18 cellular contexts compared by ENCODE assay signal in the genomic region with DNA sequence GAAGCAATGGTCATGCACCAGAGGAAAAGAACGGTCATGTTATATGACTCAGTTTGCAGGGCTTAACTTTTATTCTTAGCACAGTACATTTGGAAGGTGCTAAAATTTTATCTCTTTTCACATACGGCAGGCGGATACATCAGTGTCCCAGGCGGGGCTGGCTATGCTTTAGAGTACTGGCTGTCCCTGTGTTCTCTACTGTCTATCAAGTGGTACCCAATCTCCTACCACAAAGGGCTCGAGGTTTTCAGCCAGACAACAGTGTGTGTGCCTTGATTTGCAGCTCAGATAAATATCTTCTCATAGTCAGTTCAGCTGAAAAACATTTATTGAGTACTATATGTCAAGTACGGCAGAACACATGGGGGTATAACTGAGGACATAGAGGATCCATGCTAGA.
DNase-seq lines count a peak whose midpoint lies in the region; ATAC-seq and TF ChIP-seq lines count a peak whose summit lies in the region.
"Had no signal": no experiment of that assay in that cellular context is flagged by ENCODE, and none has a peak within 500 bp of the region (broad histone marks: within the 10 kb centered on the region; RNA-seq: fewer than 3 reads in every experiment).

No MANE protein-coding gene starts in this region.

- H2BK120ac ChIP-seq in mesenchymal stem cell (ENCODE audit: low read depth, low read length): no peak overlapping the region

- no peak overlapping the region for H3K4ac ChIP-seq in mesenchymal stem cell (ENCODE audit: low read depth in 1 of 2, low read length in 2 of 2)

- no peak overlapping the region for H2BK12ac ChIP-seq in mesenchymal stem cell (ENCODE audit: low read length in 2 of 2)

- no peak for TF ChIP-seq CTCF in right atrium auricular region (IDR thresholded peaks at IDR 0.05)

- H3K27me3 ChIP-seq in right atrium auricular region: no peaks in the 10 kb centered on the region
- H3K27me3 ChIP-seq in mesenchymal stem cell (ENCODE audit: control insufficient read depth in 1 of 2, insufficient read depth in 1 of 2, low read length in 2 of 2): no peaks in the 10 kb centered on the region
- H3K27me3 ChIP-seq: MG63 had no signal

- WGBS in mesenchymal stem cell: 89% methylated on average over 6 of the region's 6 CpGs

- no peak overlapping the region for H3K4me2 ChIP-seq in mesenchymal stem cell (ENCODE audit: low read length, poor library complexity, severe bottlenecking)

- intact Hi-C loops in cardiac septum (cut with DNase I): loop anchor here (5.0 kb wide), 1 partner anchor 306 kb away; no protein-coding TSS in a partner anchor

- no peak overlapping the region for H2AFZ ChIP-seq in mesenchymal stem cell (ENCODE audit: low read depth, low read length)

- H3K4me3 ChIP-seq in right atrium auricular region (no peak overlapping the region), mesenchymal stem cell (ENCODE audit: insufficient read depth in 1 of 2, low read depth in 1 of 2, low read length in 2 of 2) (no peak overlapping the region)
- H3K4me3 ChIP-seq: MG63 had no signal

- no peaks in the 10 kb centered on the region for H3K79me1 ChIP-seq in mesenchymal stem cell (replicated peaks; ENCODE audit: low read length, poor library complexity, severe bottlenecking)

- peak overlapping the region; percentile 66 for H2AK5ac ChIP-seq in mesenchymal stem cell (ENCODE audit: low read length, severe bottlenecking)

- no peak overlapping the region for H4K91ac ChIP-seq in mesenchymal stem cell (ENCODE audit: low read length)

- DNase-seq in right atrium auricular region (ENCODE audit: low spot score) (peak; percentile 26), cardiac septum (ENCODE audit: low spot score) (no peak), OCI-M1 (lab: John Stamatoyannopoulos, UW) (peak; percentile 12), mesenchymal stem cell (no peak), NK-92 (lab: John Stamatoyannopoulos, UW; ENCODE audit: unreplicated experiment) (no peak), T1000 (lab: John Stamatoyannopoulos, UW) (no peak), NCI-H1092 (lab: John Stamatoyannopoulos, UW) (no peak)
- DNase-seq: Calu3, MG63, NCI-H1105, NCI-H1694 treated with DMSO at 0.1 percent for 48 hours, NCI-H2107, NCI-H2227 treated with DMSO at 0.1 percent for 48 hours, NCI-H524, SHP77 had no signal

- no peak overlapping the region for H3K23ac ChIP-seq in mesenchymal stem cell (ENCODE audit: low read length in 2 of 2)

- peaks cover 0 to 19% of the 10 kb centered on the region in 2 donors for H3K4me1 ChIP-seq in right atrium auricular region
- H3K4me1 ChIP-seq in mesenchymal stem cell (ENCODE audit: control insufficient read depth, insufficient read depth, low read depth, low read length): peaks cover 21% of the 10 kb centered on the region

- H3K18ac ChIP-seq in mesenchymal stem cell (ENCODE audit: low read depth in 1 of 2, low read length in 2 of 2): no peak overlapping the region

- H3K27ac ChIP-seq in right atrium auricular region (no peak overlapping the region), mesenchymal stem cell (ENCODE audit: low read length, poor library complexity, severe bottlenecking) (no peak overlapping the region)
- H3K27ac ChIP-seq: C4-2B had no signal

- no peak overlapping the region for H3K9ac ChIP-seq in mesenchymal stem cell (ENCODE audit: low read length)

- no peaks in the 10 kb centered on the region for H3K9me3 ChIP-seq in right atrium auricular region
- H3K9me3 ChIP-seq in mesenchymal stem cell (ENCODE audit: control insufficient read depth, low read length): peaks cover under 1% of the 10 kb centered on the region

- H3K36me3 ChIP-seq in right atrium auricular region (no peaks in the 10 kb centered on the region), mesenchymal stem cell (ENCODE audit: control insufficient read depth in 1 of 2, insufficient read depth in 2 of 2, low read depth in 1 of 2, low read length in 2 of 2) (no peaks in the 10 kb centered on the region)
- H3K36me3 ChIP-seq: MG63 had no signal

- no peak overlapping the region for H3K14ac ChIP-seq in mesenchymal stem cell (ENCODE audit: low read length in 2 of 2)

- H2BK15ac ChIP-seq in mesenchymal stem cell (ENCODE audit: low read depth, poor library complexity, severe bottlenecking): no peak overlapping the region

- no peak for ATAC-seq in HG03196 (IDR thresholded peaks at IDR 0.05; ENCODE audit: unreplicated experiment)
- ATAC-seq: SK-N-SH treated with all-trans-retinoic acid at 6 μM for 48 hours had no signal

- H4K8ac ChIP-seq in mesenchymal stem cell (ENCODE audit: low read length): peak overlapping the region; percentile 13

- no peak overlapping the region for H2BK5ac ChIP-seq in mesenchymal stem cell (ENCODE audit: low read depth, low read length, poor library complexity, severe bottlenecking)

Comparison
In these comparisons a context has a peak if more than half of its experiments do, and no peak if none do; other contexts are left out.
1. DNase-seq: peak in right atrium auricular region (single experiment) and OCI-M1 (single experiment); none in cardiac septum (single experiment), mesenchymal stem cell (single experiment), NK-92 (single experiment), T1000 (single experiment) and NCI-H1092 (single experiment).